13 cellular contexts compared by ENCODE assay signal in genomic region chr2:38592951-38593350, GRCh38. TPM values are rescaled to one million over a fixed set of nuclear protein-coding genes. Genes with fewer than 3 reads are reported as not detected.
DNase-seq lines count a peak whose midpoint lies in the region; FAIRE-seq and TF ChIP-seq lines count a peak whose summit lies in the region.
"Had no signal": no experiment of that assay in that cellular context is flagged by ENCODE, and none has a peak within 500 bp of the region (broad histone marks: within the 10 kb centered on the region; RNA-seq: fewer than 3 reads in every experiment).

No MANE protein-coding gene starts in this region.

- H3K4me3 Mint-ChIP-seq in astrocyte (ENCODE audit: unreplicated experiment) (no peak overlapping the region), mesothelial cell of epicardium (no peak overlapping the region)
- H3K4me3 Mint-ChIP-seq: activated naive CD8-positive, alpha-beta T cell treated with anti-CD3 and anti-CD28 coated beads, Interleukin-2, amount 50 U/mL, for 24 hours had no signal

- FAIRE-seq in astrocyte (lab: Jason Lieb, UNC) = peak; percentile 29

- H3K9me3 ChIP-seq in astrocyte (ENCODE audit: insufficient read depth, low read depth, low read length) = no peaks in the 10 kb centered on the region

- H3K4me1 Mint-ChIP-seq in astrocyte (ENCODE audit: low read depth, unreplicated experiment) (peaks cover 2% of the 10 kb centered on the region), mesothelial cell of epicardium (peaks cover 17% of the 10 kb centered on the region)

- H3K27ac Mint-ChIP-seq in astrocyte (ENCODE audit: unreplicated experiment) (no peak overlapping the region), mesothelial cell of epicardium (peak overlapping the region; percentile 73)
- H3K27ac Mint-ChIP-seq: activated naive CD8-positive, alpha-beta T cell treated with anti-CD3 and anti-CD28 coated beads, Interleukin-2, amount 50 U/mL, for 24 hours had no signal

- H3K79me2 ChIP-seq in astrocyte (ENCODE audit: insufficient read depth, low read length) = peaks cover 98% of the 10 kb centered on the region

- no peak for TF ChIP-seq CTCF in astrocyte (IDR thresholded peaks at IDR 0.05; ENCODE audit: insufficient read depth, low read depth, low read length)
- no peak for TF ChIP-seq CTCF in mesothelial cell of epicardium (IDR thresholded peaks at IDR 0.05; ENCODE audit: unreplicated experiment)

- H3K27ac ChIP-seq in astrocyte (ENCODE audit: low read depth, low read length) = no peak overlapping the region

- H3K36me3 ChIP-seq in astrocyte (ENCODE audit: insufficient read depth, low read length) = no peaks in the 10 kb centered on the region

- no peak overlapping the region for H2AFZ ChIP-seq in astrocyte (ENCODE audit: low read depth, low read length)

- no peak overlapping the region for H3K4me3 ChIP-seq in astrocyte (ENCODE audit: insufficient read depth, low read depth, low read length)

- H3K4me1 ChIP-seq in astrocyte (ENCODE audit: insufficient read depth, low read length) = peaks cover 5% of the 10 kb centered on the region

- peak overlapping the region; percentile 28 for H3K4me2 ChIP-seq in astrocyte (ENCODE audit: low read length)

- H4K20me1 ChIP-seq in astrocyte (ENCODE audit: insufficient read depth, low read length) = peaks cover 91% of the 10 kb centered on the region

- H3K36me3 Mint-ChIP-seq in astrocyte (ENCODE audit: low read depth, unreplicated experiment) (peaks cover 3% of the 10 kb centered on the region), mesothelial cell of epicardium (peaks cover 11% of the 10 kb centered on the region)

- H3K9ac ChIP-seq in astrocyte (ENCODE audit: low read length) = no peak overlapping the region

- DNase-seq in EH (ENCODE audit: low read depth) (peak; percentile 73), HT1080 (ENCODE audit: low read depth) (peak; percentile 66), astrocyte (ENCODE audit: low read depth) (peak; percentile 55), mesothelial cell of epicardium (ENCODE audit: low spot score in 2 of 2, unreplicated experiment in 2 of 2) (no peak), inferior parietal cortex (ENCODE audit: extremely low spot score) (no peak), NCI-H1930 (lab: John Stamatoyannopoulos, UW) (no peak), anterior cingulate cortex (lab: John Stamatoyannopoulos, UW) (no peak)
- DNase-seq: activated naive CD8-positive, alpha-beta T cell treated with anti-CD3 and anti-CD28 coated beads, Interleukin-2, amount 50 U/mL, for 24 hours; cortex of kidney; H9; midbrain; NCI-H2029; NCI-H526 treated with DMSO at 0.1 percent for 48 hours had no signal

- H3K27me3 Mint-ChIP-seq in astrocyte (ENCODE audit: low read depth, unreplicated experiment) = no peaks in the 10 kb centered on the region
- no peaks in the 10 kb centered on the region for H3K27me3 Mint-ChIP-seq in mesothelial cell of epicardium (ENCODE audit: low read depth)
- H3K27me3 Mint-ChIP-seq: activated naive CD8-positive, alpha-beta T cell treated with anti-CD3 and anti-CD28 coated beads, Interleukin-2, amount 50 U/mL, for 24 hours had no signal

- H3K9me3 Mint-ChIP-seq in astrocyte (ENCODE audit: unreplicated experiment) (no peaks in the 10 kb centered on the region), mesothelial cell of epicardium (no peaks in the 10 kb centered on the region)
- H3K9me3 Mint-ChIP-seq: activated naive CD8-positive, alpha-beta T cell treated with anti-CD3 and anti-CD28 coated beads, Interleukin-2, amount 50 U/mL, for 24 hours; H9 had no signal

- no peaks in the 10 kb centered on the region for H3K27me3 ChIP-seq in astrocyte (ENCODE audit: insufficient read depth, low read length)

RNA-seq across cellular contexts. Expression of gene HNRNPLL, which starts 9.8 kb away (rescaled TPM):
- 29.2 and 34.6 TPM in 2 replicates for total RNA-seq in HT1080 (2014; rRNA removed; shearing (Covaris generic))
- polyA plus RNA-seq in HT1080 (2015; cell fraction: cytosol; rRNA removed) = 32.2 and 34.1 TPM in 2 replicates
- 34.9 and 40.5 TPM in 2 replicates for polyA plus RNA-seq in HT1080 (2015; cell fraction: nucleus; rRNA removed)
- total RNA-seq in astrocyte = 55.9 and 57.5 TPM in 2 replicates
- total RNA-seq in mesothelial cell of epicardium = 73.9 to 84.8 TPM (median 80.7 TPM) in 3 replicates

Comparison
In these comparisons a context has a peak if more than half of its experiments do, and no peak if none do; other contexts are left out.
1. DNase-seq: peak in EH (single experiment), HT1080 (single experiment) and astrocyte (single experiment); none in mesothelial cell of epicardium (0 of 2), inferior parietal cortex (single experiment), NCI-H1930 (0 of 2) and anterior cingulate cortex (0 of 58).